In genomic region chr6:170296423-170296745, GRCh38 we compare ENCODE assay signal across 10 cellular contexts. TPM values are rescaled to one million over a fixed set of nuclear protein-coding genes. Genes with fewer than 3 reads are reported as not detected.
A peak's percentile ranks its signal among the peaks of the same experiment; 100 is the strongest.
DNase-seq lines count a peak whose midpoint lies in the region; ATAC-seq and TF ChIP-seq lines count a peak whose summit lies in the region.
"Had no signal": no experiment of that assay in that cellular context is flagged by ENCODE, and none has a peak within 500 bp of the region (broad histone marks: within the 10 kb centered on the region; RNA-seq: fewer than 3 reads in every experiment).

No MANE protein-coding gene starts in this region.

- H3K79me2 ChIP-seq in Karpas-422 (ENCODE audit: low read length), result no peaks in the 10 kb centered on the region

- H3K9me2 ChIP-seq in Karpas-422 (replicated peaks; ENCODE audit: insufficient read depth, low read length), result no peaks in the 10 kb centered on the region

- intact Hi-C loops in left cardiac atrium (cut with DNase I), result loop anchor here (5.0 to 10.0 kb wide), 4 partner anchors 228 to 462 kb away; no protein-coding TSS in a partner anchor

- H3K9me3 Mint-ChIP-seq in nephron progenitor cell, result peaks cover 17% of the 10 kb centered on the region
- no peaks in the 10 kb centered on the region for H3K9me3 Mint-ChIP-seq in natural killer cell treated with Interleukin-12 subunit alpha and Interleukin-12 subunit beta and Interleukin-15 and Interleukin-18, amount 100 ng/mL, for 72 hours

- peaks cover 0 to 46% of the 10 kb centered on the region in 2 donors for H3K4me1 ChIP-seq in right atrium auricular region
- peaks cover 42% of the 10 kb centered on the region for H3K4me1 ChIP-seq in effector memory CD4-positive, alpha-beta T cell (ENCODE audit: control insufficient read depth, insufficient read depth, low read length, poor library complexity, severe bottlenecking)
- H3K4me1 ChIP-seq in Karpas-422 (ENCODE audit: low read length), result peaks cover 16% of the 10 kb centered on the region

- peaks cover 16% of the 10 kb centered on the region for H3K36me3 Mint-ChIP-seq in nephron progenitor cell (ENCODE audit: low read depth)
- H3K36me3 Mint-ChIP-seq in natural killer cell treated with Interleukin-12 subunit alpha and Interleukin-12 subunit beta and Interleukin-15 and Interleukin-18, amount 100 ng/mL, for 72 hours, result peaks cover under 1% of the 10 kb centered on the region
- H3K36me3 Mint-ChIP-seq: T-cell had no signal

- ATAC-seq in left cardiac atrium (no peak), HG03108 (IDR thresholded peaks at IDR 0.05; ENCODE audit: unreplicated experiment) (no peak), HG03520 (IDR thresholded peaks at IDR 0.05; ENCODE audit: unreplicated experiment) (no peak)
- ATAC-seq in natural killer cell treated with Interleukin-12 subunit alpha and Interleukin-12 subunit beta and Interleukin-15 and Interleukin-18, amount 100 ng/mL, for 72 hours, result no peak

- H3K27me3 ChIP-seq in right atrium auricular region, result peaks cover 0 to 6% of the 10 kb centered on the region in 2 donors
- peaks cover 42% of the 10 kb centered on the region for H3K27me3 ChIP-seq in effector memory CD4-positive, alpha-beta T cell (replicated peaks; ENCODE audit: control insufficient read depth, insufficient read depth, low read length, poor library complexity, severe bottlenecking)
- H3K27me3 ChIP-seq in Karpas-422 (ENCODE audit: low read length), result no peaks in the 10 kb centered on the region

- H3K4me2 ChIP-seq in Karpas-422 (ENCODE audit: low read depth, low read length, poor library complexity, severe bottlenecking), result no peak overlapping the region

- H3K4me1 Mint-ChIP-seq in nephron progenitor cell, result peaks cover 36% of the 10 kb centered on the region
- H3K4me1 Mint-ChIP-seq in natural killer cell treated with Interleukin-12 subunit alpha and Interleukin-12 subunit beta and Interleukin-15 and Interleukin-18, amount 100 ng/mL, for 72 hours (ENCODE audit: low read depth in 2 of 2), result peaks cover 16 to 21% of the 10 kb centered on the region in 2 donors

- no peak overlapping the region for H2AFZ ChIP-seq in Karpas-422 (ENCODE audit: low read length)

- no peak overlapping the region for H3K27ac ChIP-seq in right atrium auricular region
- no peak overlapping the region for H3K27ac ChIP-seq in effector memory CD4-positive, alpha-beta T cell (ENCODE audit: insufficient read depth, low read length, poor library complexity, severe bottlenecking)
- H3K27ac ChIP-seq in Karpas-422 (ENCODE audit: low read length), result no peak overlapping the region

- H3K9me3 ChIP-seq in right atrium auricular region (no peaks in the 10 kb centered on the region), Karpas-422 (ENCODE audit: low read length) (no peaks in the 10 kb centered on the region)
- no peaks in the 10 kb centered on the region for H3K9me3 ChIP-seq in effector memory CD4-positive, alpha-beta T cell (ENCODE audit: control insufficient read depth, low read length)

- TF ChIP-seq CTCF in right atrium auricular region (IDR thresholded peaks at IDR 0.05), result no peak
- no peak for TF ChIP-seq CTCF in nephron progenitor cell (IDR thresholded peaks at IDR 0.05)

- peak overlapping the region; percentile 25 to 54 for H3K4me3 ChIP-seq in right atrium auricular region
- H3K4me3 ChIP-seq in effector memory CD4-positive, alpha-beta T cell (ENCODE audit: insufficient read depth, low read depth, low read length, poor library complexity, severe bottlenecking), result peak overlapping the region; percentile 35
- H3K4me3 ChIP-seq in Karpas-422 (ENCODE audit: low read length), result no peak overlapping the region

- no peak overlapping the region for H3K27ac Mint-ChIP-seq in nephron progenitor cell
- H3K27ac Mint-ChIP-seq in natural killer cell treated with Interleukin-12 subunit alpha and Interleukin-12 subunit beta and Interleukin-15 and Interleukin-18, amount 100 ng/mL, for 72 hours, result no peak overlapping the region
- H3K27ac Mint-ChIP-seq: activated CD8-positive, alpha-beta memory T cell treated with anti-CD3 and anti-CD28 coated beads, Interleukin-2, amount 10 ng/mL, durations not matched to agents 7 days and 5 days; T-cell had no signal

- H4K20me1 ChIP-seq in Karpas-422 (ENCODE audit: insufficient read depth, low read depth, low read length), result peaks cover 7% of the 10 kb centered on the region

- H3K27me3 Mint-ChIP-seq in nephron progenitor cell (ENCODE audit: low read depth, poor library complexity), result peaks cover 67% of the 10 kb centered on the region
- H3K27me3 Mint-ChIP-seq in natural killer cell treated with Interleukin-12 subunit alpha and Interleukin-12 subunit beta and Interleukin-15 and Interleukin-18, amount 100 ng/mL, for 72 hours, result peaks cover 33 to 55% of the 10 kb centered on the region in 2 donors

- H3K36me3 ChIP-seq in right atrium auricular region, result no peaks in the 10 kb centered on the region
- H3K36me3 ChIP-seq in effector memory CD4-positive, alpha-beta T cell (ENCODE audit: control insufficient read depth, insufficient read depth, low read length), result no peaks in the 10 kb centered on the region
- no peaks in the 10 kb centered on the region for H3K36me3 ChIP-seq in Karpas-422 (ENCODE audit: insufficient read depth, low read length)

- DNase-seq in right atrium auricular region (ENCODE audit: low spot score) (no peak), left cardiac atrium (no peak), nephron progenitor cell (peak; percentile 57), Karpas-422 (no peak)
- no peak for DNase-seq in effector memory CD4-positive, alpha-beta T cell
- DNase-seq in natural killer cell treated with Interleukin-12 subunit alpha and Interleukin-12 subunit beta and Interleukin-15 and Interleukin-18, amount 100 ng/mL, for 72 hours (ENCODE audit: low spot score), result no peak
- DNase-seq: activated CD8-positive, alpha-beta memory T cell treated with anti-CD3 and anti-CD28 coated beads, Interleukin-2, amount 10 ng/mL, durations not matched to agents 7 days and 5 days had no signal

- no peak overlapping the region for H3K4me3 Mint-ChIP-seq in nephron progenitor cell
- H3K4me3 Mint-ChIP-seq in natural killer cell treated with Interleukin-12 subunit alpha and Interleukin-12 subunit beta and Interleukin-15 and Interleukin-18, amount 100 ng/mL, for 72 hours, result no peak overlapping the region
- H3K4me3 Mint-ChIP-seq: activated CD8-positive, alpha-beta memory T cell treated with anti-CD3 and anti-CD28 coated beads, Interleukin-2, amount 10 ng/mL, durations not matched to agents 7 days and 5 days had no signal

- no peak overlapping the region for H3K9ac ChIP-seq in Karpas-422 (ENCODE audit: low read length)

RNA-seq across cellular contexts. Expression of gene DLL1, which starts 5.5 kb away (rescaled TPM):
- total RNA-seq in right atrium auricular region (10 to 100 TPM; 11.2 to 22.0 TPM), left cardiac atrium (10 to 100 TPM; 19.0 to 26.8 TPM)
- 0.18 and 0.26 TPM in 2 replicates for total RNA-seq in Karpas-422 (2014; rRNA removed; shearing (Covaris generic); ENCODE audit: low replicate concordance)
- total RNA-seq in natural killer cell treated with Interleukin-12 subunit alpha and Interleukin-12 subunit beta and Interleukin-15 and Interleukin-18, amount 100 ng/mL, for 72 hours, result under 1 TPM; 0.12 to 0.61 TPM

RNA-seq across cellular contexts. Expression of gene FAM120B, which starts 10.2 kb away (rescaled TPM):
- total RNA-seq in right atrium auricular region (10 to 100 TPM; 14.7 to 18.6 TPM), left cardiac atrium (10 to 100 TPM; 20.8 to 23.2 TPM)
- 22.4 and 32.1 TPM in 2 replicates for total RNA-seq in Karpas-422 (2014; rRNA removed; shearing (Covaris generic); ENCODE audit: low replicate concordance)
- total RNA-seq in natural killer cell treated with Interleukin-12 subunit alpha and Interleukin-12 subunit beta and Interleukin-15 and Interleukin-18, amount 100 ng/mL, for 72 hours, result 10 to 100 TPM; 19.9 to 28.0 TPM
